In genomic region chr11:92249156-92249753, GRCh38 we compare ENCODE assay signal across 20 cellular contexts. TPM values are rescaled to one million over a fixed set of nuclear protein-coding genes. Genes with fewer than 3 reads are reported as not detected.
"Had no signal": no experiment of that assay in that cellular context is flagged by ENCODE, and none has a peak within 500 bp of the region (broad histone marks: within the 10 kb centered on the region; RNA-seq: fewer than 3 reads in every experiment).

No MANE protein-coding gene starts in this region.

- H3K27me3 Mint-ChIP-seq: activated CD4-positive, alpha-beta memory T cell treated with anti-CD3 and anti-CD28 coated beads for 36 hours; activated CD4-positive, alpha-beta T cell treated with anti-CD3 and anti-CD28 coated beads, Interleukin-2, amount 10 ng/mL, durations not matched to agents 7 days and 5 days; activated naive CD8-positive, alpha-beta T cell; T-cell had no signal

- ATAC-seq: activated T-cell treated with anti-CD3 and anti-CD28 coated beads, Interleukin-2, amount 50 U/mL, for 4 hours; T-cell had no signal

- DNase-seq: activated CD4-positive, alpha-beta memory T cell treated with anti-CD3 and anti-CD28 coated beads for 36 hours; activated CD4-positive, alpha-beta T cell treated with anti-CD3 and anti-CD28 coated beads, Interleukin-2, amount 10 ng/mL, durations not matched to agents 7 days and 5 days; activated CD4-positive, CD25-positive, alpha-beta regulatory T cell; activated CD8-positive, alpha-beta memory T cell treated with anti-CD3 and anti-CD28 coated beads for 24 hours; activated effector memory CD4-positive, alpha-beta T cell treated with anti-CD3 and anti-CD28 coated beads, Interleukin-2, amount 50 U/mL, for 16 hours; activated naive CD4-positive, alpha-beta T cell treated with anti-CD3 and anti-CD28 coated beads for 36 hours; activated T-cell treated with anti-CD3 and anti-CD28 coated beads, Interleukin-2, amount 50 U/mL, for 4 hours; amygdala; NCI-H1048; NCI-H1694; NCI-H2029 treated with DMSO at 0.1 percent for 48 hours; NCI-H446; NCI-H524; Peyer's patch; Right ventricle myocardium superior; T-cell; T-helper 2 cell; T1000 had no signal

- H3K36me3 Mint-ChIP-seq: activated CD4-positive, alpha-beta memory T cell treated with anti-CD3 and anti-CD28 coated beads for 36 hours; activated naive CD8-positive, alpha-beta T cell; T-cell had no signal

- H3K4me3 Mint-ChIP-seq: activated CD4-positive, alpha-beta memory T cell treated with anti-CD3 and anti-CD28 coated beads for 36 hours; activated CD4-positive, alpha-beta T cell treated with anti-CD3 and anti-CD28 coated beads, Interleukin-2, amount 10 ng/mL, durations not matched to agents 7 days and 5 days; activated naive CD4-positive, alpha-beta T cell treated with anti-CD3 and anti-CD28 coated beads for 36 hours; activated naive CD8-positive, alpha-beta T cell; activated T-cell treated with anti-CD3 and anti-CD28 coated beads, Interleukin-2, amount 50 U/mL, for 4 hours; brain; T-cell had no signal

- H3K27ac Mint-ChIP-seq: activated CD4-positive, alpha-beta memory T cell treated with anti-CD3 and anti-CD28 coated beads for 36 hours; activated CD4-positive, alpha-beta T cell treated with anti-CD3 and anti-CD28 coated beads, Interleukin-2, amount 10 ng/mL, durations not matched to agents 7 days and 5 days; activated naive CD4-positive, alpha-beta T cell treated with anti-CD3 and anti-CD28 coated beads for 36 hours; activated naive CD8-positive, alpha-beta T cell; T-cell had no signal

- H3K4me1 Mint-ChIP-seq: activated CD4-positive, alpha-beta T cell treated with anti-CD3 and anti-CD28 coated beads, Interleukin-2, amount 10 ng/mL, durations not matched to agents 7 days and 5 days; T-cell had no signal

- H3K9me3 Mint-ChIP-seq: activated CD4-positive, alpha-beta memory T cell treated with anti-CD3 and anti-CD28 coated beads for 36 hours; activated CD4-positive, alpha-beta T cell treated with anti-CD3 and anti-CD28 coated beads, Interleukin-2, amount 10 ng/mL, durations not matched to agents 7 days and 5 days; activated T-cell treated with anti-CD3 and anti-CD28 coated beads, Interleukin-2, amount 50 U/mL, for 4 hours; T-cell had no signal

RNA-seq across cellular contexts. Expression of gene FAT3, which starts 24.6 kb away (rescaled TPM):
- total RNA-seq: activated CD4-positive, alpha-beta memory T cell treated with anti-CD3 and anti-CD28 coated beads for 36 hours; activated CD4-positive, alpha-beta T cell treated with anti-CD3 and anti-CD28 coated beads, Interleukin-2, amount 10 ng/mL, durations not matched to agents 7 days and 5 days; activated naive CD4-positive, alpha-beta T cell treated with anti-CD3 and anti-CD28 coated beads for 36 hours had no signal
